ENCODE assay signal across 14 cellular contexts in the genomic region with DNA sequence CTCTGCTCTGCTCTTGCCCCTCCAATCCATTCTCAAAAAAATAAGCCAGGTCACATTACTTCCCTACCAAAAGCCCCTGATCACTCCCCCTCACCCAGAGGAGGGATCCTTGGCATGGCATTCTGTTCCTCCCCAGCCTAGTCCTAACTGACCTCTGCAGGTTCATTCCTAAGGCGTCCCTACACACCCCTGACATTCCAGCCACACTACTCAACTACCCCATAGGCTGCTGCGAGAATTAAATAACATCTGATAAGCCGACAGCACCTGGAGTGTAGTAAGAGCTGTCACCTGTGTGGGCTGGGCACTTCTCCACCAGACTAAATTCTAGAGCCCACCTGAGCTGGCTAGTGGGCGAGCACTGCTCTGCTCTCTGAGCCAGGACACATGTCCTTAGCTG. TPM values are rescaled to one million over a fixed set of nuclear protein-coding genes. Genes with fewer than 3 reads are reported as not detected.
DNase-seq lines count a peak whose midpoint lies in the region; ATAC-seq and TF ChIP-seq lines count a peak whose summit lies in the region.
"Had no signal": no experiment of that assay in that cellular context is flagged by ENCODE, and none has a peak within 500 bp of the region (broad histone marks: within the 10 kb centered on the region; RNA-seq: fewer than 3 reads in every experiment).

No MANE protein-coding gene starts in this region.

- TF ChIP-seq CTCF in RWPE1 (conservative IDR thresholded peaks at IDR 0.05; ENCODE audit: low read depth) (no peak), foreskin keratinocyte (conservative IDR thresholded peaks at IDR 0.05) (no peak)

- H3K4me1 Mint-ChIP-seq in activated CD4-positive, alpha-beta T cell treated with anti-CD3 and anti-CD28 coated beads, Interleukin-2, amount 10 ng/mL, durations not matched to agents 24 days and 14 days, result peaks cover 61% of the 10 kb centered on the region
- H3K4me1 Mint-ChIP-seq in stimulated activated memory B cell treated with anti-CD40 and anti-IgM and Interleukin-4, amounts not matched to agents 10 μg/mL and 1 μg/mL and 100 μg/mL, for 72 hours, result peaks cover 66% of the 10 kb centered on the region
- H3K4me1 Mint-ChIP-seq: neural crest cell had no signal

- peaks cover 1% of the 10 kb centered on the region for H3K36me3 Mint-ChIP-seq in activated CD4-positive, alpha-beta T cell treated with anti-CD3 and anti-CD28 coated beads, Interleukin-2, amount 10 ng/mL, durations not matched to agents 24 days and 14 days (ENCODE audit: low read depth)
- H3K36me3 Mint-ChIP-seq in stimulated activated memory B cell treated with anti-CD40 and anti-IgM and Interleukin-4, amounts not matched to agents 10 μg/mL and 1 μg/mL and 100 μg/mL, for 72 hours, result no peaks in the 10 kb centered on the region

- peaks cover 6% of the 10 kb centered on the region for H3K9me3 Mint-ChIP-seq in activated CD4-positive, alpha-beta T cell treated with anti-CD3 and anti-CD28 coated beads, Interleukin-2, amount 10 ng/mL, durations not matched to agents 24 days and 14 days
- H3K9me3 Mint-ChIP-seq in stimulated activated memory B cell treated with anti-CD40 and anti-IgM and Interleukin-4, amounts not matched to agents 10 μg/mL and 1 μg/mL and 100 μg/mL, for 72 hours, result no peaks in the 10 kb centered on the region
- H3K9me3 Mint-ChIP-seq: neural crest cell had no signal

- H3K27me3 ChIP-seq in foreskin keratinocyte, result no peaks in the 10 kb centered on the region

- H3K27ac Mint-ChIP-seq in activated CD4-positive, alpha-beta T cell treated with anti-CD3 and anti-CD28 coated beads, Interleukin-2, amount 10 ng/mL, durations not matched to agents 24 days and 14 days, result peak overlapping the region; percentile 5
- H3K27ac Mint-ChIP-seq in stimulated activated memory B cell treated with anti-CD40 and anti-IgM and Interleukin-4, amounts not matched to agents 10 μg/mL and 1 μg/mL and 100 μg/mL, for 72 hours, result peak overlapping the region; percentile 88

- POLR2A ChIA-PET in RWPE1 (lab: Yijun Ruan, JAX; ENCODE audit: low non-redundant PET), result no interaction called here

- H3K4me3 Mint-ChIP-seq in activated CD4-positive, alpha-beta T cell treated with anti-CD3 and anti-CD28 coated beads, Interleukin-2, amount 10 ng/mL, durations not matched to agents 24 days and 14 days, result no peak overlapping the region
- H3K4me3 Mint-ChIP-seq in stimulated activated memory B cell treated with anti-CD40 and anti-IgM and Interleukin-4, amounts not matched to agents 10 μg/mL and 1 μg/mL and 100 μg/mL, for 72 hours, result no peak overlapping the region
- H3K4me3 Mint-ChIP-seq: neural crest cell had no signal

- CTCF ChIA-PET in RWPE1 (lab: Yijun Ruan, JAX), result interaction anchor here (0.6 to 0.8 kb wide), 3 partner anchors 14 to 653 kb away, joined by 3 to 5 read pairs (median 4); no protein-coding TSS in a partner anchor

- H3K27ac ChIP-seq in RWPE1, result peak overlapping the region; percentile 86
- no peak overlapping the region for H3K27ac ChIP-seq in foreskin keratinocyte
- H3K27ac ChIP-seq: prostate gland had no signal

- no peaks in the 10 kb centered on the region for H3K27me3 Mint-ChIP-seq in activated CD4-positive, alpha-beta T cell treated with anti-CD3 and anti-CD28 coated beads, Interleukin-2, amount 10 ng/mL, durations not matched to agents 24 days and 14 days
- no peaks in the 10 kb centered on the region for H3K27me3 Mint-ChIP-seq in stimulated activated memory B cell treated with anti-CD40 and anti-IgM and Interleukin-4, amounts not matched to agents 10 μg/mL and 1 μg/mL and 100 μg/mL, for 72 hours

- ATAC-seq in foreskin keratinocyte (peak; percentile 18), GM18909 (IDR thresholded peaks at IDR 0.05; ENCODE audit: poor library complexity, unreplicated experiment) (no peak), sciatic nerve (no peak)
- no peak for ATAC-seq in stimulated activated memory B cell treated with anti-CD40 and anti-IgM and Interleukin-4, amounts not matched to agents 10 μg/mL and 1 μg/mL and 100 μg/mL, for 72 hours
- ATAC-seq: Panc1 had no signal

- intact Hi-C loops in activated CD4-positive, alpha-beta T cell treated with anti-CD3 and anti-CD28 coated beads, Interleukin-2, amount 10 ng/mL, durations not matched to agents 24 days and 14 days (cut with micrococcal nuclease), result no loop called here
- intact Hi-C loops in sciatic nerve (cut with DNase I), result no loop called here

- H3K4me1 ChIP-seq in foreskin keratinocyte, result peaks cover 25% of the 10 kb centered on the region
- H3K4me1 ChIP-seq: prostate gland had no signal

- no peak for DNase-seq in activated CD4-positive, alpha-beta T cell treated with anti-CD3 and anti-CD28 coated beads, Interleukin-2, amount 10 ng/mL, durations not matched to agents 24 days and 14 days
- no peak for DNase-seq in activated CD4-positive, alpha-beta T cell treated with anti-CD3 and anti-CD28 coated beads for 1 hour
- peak; percentile 25 for DNase-seq in RWPE1 (ENCODE audit: low spot score)
- peak in 1 of 2 donors; percentile 49 for DNase-seq in foreskin keratinocyte
- DNase-seq in HCEC 1CT, result no peak
- DNase-seq in sciatic nerve (ENCODE audit: low spot score), result no peak
- DNase-seq: NCI-H1436 treated with DMSO at 0.1 percent for 48 hours, NCI-H2227 treated with DMSO at 0.1 percent for 48 hours, SK-N-SH had no signal

RNA-seq across cellular contexts. Expression of gene SLC1A4, which starts 44.7 kb away (rescaled TPM):
- total RNA-seq in activated CD4-positive, alpha-beta T cell treated with anti-CD3 and anti-CD28 coated beads, Interleukin-2, amount 10 ng/mL, durations not matched to agents 24 days and 14 days, result 12.4 and 13.1 TPM in 2 replicates
- 1.0 and 20.2 TPM in 2 replicates for total RNA-seq in foreskin keratinocyte
- 0.52 and 12.3 TPM in 2 replicates for polyA plus RNA-seq in foreskin keratinocyte
- 14.3 TPM for total RNA-seq in sciatic nerve
